10 cellular contexts compared by ENCODE assay signal in genomic region chr19:43820861-43821215, GRCh38. TPM values are rescaled to one million over a fixed set of nuclear protein-coding genes. Genes with fewer than 3 reads are reported as not detected.
DNase-seq lines count a peak whose midpoint lies in the region; ATAC-seq, FAIRE-seq and TF ChIP-seq lines count a peak whose summit lies in the region.
"Had no signal": no experiment of that assay in that cellular context is flagged by ENCODE, and none has a peak within 500 bp of the region (broad histone marks: within the 10 kb centered on the region; RNA-seq: fewer than 3 reads in every experiment).

No MANE protein-coding gene starts in this region.

- peaks cover 9% of the 10 kb centered on the region for H3K36me3 Mint-ChIP-seq in GM23338 (ENCODE audit: low read depth)
- no peaks in the 10 kb centered on the region for H3K36me3 Mint-ChIP-seq in activated naive CD8-positive, alpha-beta T cell treated with anti-CD3 and anti-CD28 coated beads for 36 hours

- ATAC-seq in GM23338 (no peak), gastroesophageal sphincter (no peak)
- ATAC-seq: GM12878 had no signal

- no peaks in the 10 kb centered on the region for H3K79me2 ChIP-seq in GM23338 (replicated peaks; ENCODE audit: insufficient read depth)

- H3K27me3 Mint-ChIP-seq in GM23338 (ENCODE audit: insufficient read depth, low read depth, poor library complexity), result peaks cover 11% of the 10 kb centered on the region
- H3K27me3 Mint-ChIP-seq in activated naive CD8-positive, alpha-beta T cell treated with anti-CD3 and anti-CD28 coated beads for 36 hours, result peaks cover 44% of the 10 kb centered on the region

- no peak overlapping the region for H3K27ac Mint-ChIP-seq in GM23338
- no peak overlapping the region for H3K27ac Mint-ChIP-seq in activated naive CD8-positive, alpha-beta T cell treated with anti-CD3 and anti-CD28 coated beads for 36 hours

- H3K4me3 ChIP-seq in GM23338 (peak overlapping the region; percentile 45), gastroesophageal sphincter (peak overlapping the region; percentile 8 to 51), stomach (peak overlapping the region; percentile 37 to 45 (median 42))
- H3K4me3 ChIP-seq: cardiac muscle cell, GM12878 had no signal

- TF ChIP-seq EP300 in gastroesophageal sphincter (IDR thresholded peaks at IDR 0.05), result no peak
- TF ChIP-seq EP300 in stomach (IDR thresholded peaks at IDR 0.05), result no peak

- POLR2A ChIA-PET in HEK293T (lab: Yijun Ruan, JAX), result no interaction called here

- intact Hi-C loops in stomach (cut with DNase I; ENCODE audit: low total_unique reads), result no loop called here

- H3K36me3 ChIP-seq in GM23338 (ENCODE audit: insufficient read depth), result no peaks in the 10 kb centered on the region
- no peaks in the 10 kb centered on the region for H3K36me3 ChIP-seq in gastroesophageal sphincter
- H3K36me3 ChIP-seq in stomach, result no peaks in the 10 kb centered on the region
- H3K36me3 ChIP-seq: cardiac muscle cell had no signal

- H4K20me1 ChIP-seq in GM23338 (replicated peaks; ENCODE audit: insufficient read depth), result no peaks in the 10 kb centered on the region

- H3K4me1 ChIP-seq in GM23338 (ENCODE audit: insufficient read depth) (no peaks in the 10 kb centered on the region), gastroesophageal sphincter (peaks cover 0 to 10% (median 5%) of the 10 kb centered on the region in 3 donors), stomach (peaks cover 0 to 10% (median 3%) of the 10 kb centered on the region in 4 donors)

- TF ChIP-seq CTCF in GM23338 (conservative IDR thresholded peaks at IDR 0.05; ENCODE audit: low read depth in 2 of 2) (no peak), gastroesophageal sphincter (IDR thresholded peaks at IDR 0.05) (no peak), stomach (IDR thresholded peaks at IDR 0.05) (no peak)

- CTCF ChIA-PET in HEK293T (lab: Yijun Ruan, JAX), result no interaction called here

- peak overlapping the region; percentile 72; the same call in 1 of the 2 replicates for H3K4me2 ChIP-seq in GM23338

- no peaks in the 10 kb centered on the region for H3K9me3 ChIP-seq in gastroesophageal sphincter
- H3K9me3 ChIP-seq in stomach, result no peaks in the 10 kb centered on the region

- peak overlapping the region; percentile 98; the same call in 1 of the 2 replicates for H2AFZ ChIP-seq in GM23338

- no peak for DNase-seq in GM23338 (ENCODE audit: low spot score)
- no peak for DNase-seq in activated naive CD8-positive, alpha-beta T cell treated with anti-CD3 and anti-CD28 coated beads for 36 hours
- no peak for DNase-seq in stomach
- DNase-seq in H54 (ENCODE audit: insufficient read length, low spot score), result no peak
- no peak for DNase-seq in HEK293T (ENCODE audit: extremely low spot score)
- no peak for DNase-seq in DMS 273 (lab: John Stamatoyannopoulos, UW; ENCODE audit: unreplicated experiment)
- DNase-seq: H7 had no signal

- peak overlapping the region; percentile 63; the same call in 2 of the 3 replicates for H3K4me3 Mint-ChIP-seq in GM23338
- peak overlapping the region; percentile 76 for H3K4me3 Mint-ChIP-seq in activated naive CD8-positive, alpha-beta T cell treated with anti-CD3 and anti-CD28 coated beads for 36 hours

- H3F3A ChIP-seq in GM23338 (replicated peaks; ENCODE audit: low read depth), result no peaks in the 10 kb centered on the region

- no peak for FAIRE-seq in H54 (lab: Jason Lieb, UNC)
- FAIRE-seq: GM12878 had no signal

- H3K9me2 ChIP-seq in GM23338 (ENCODE audit: insufficient read depth), result peaks cover 10% of the 10 kb centered on the region

- TF ChIP-seq POLR2A in gastroesophageal sphincter (IDR thresholded peaks at IDR 0.05) (no peak), stomach (IDR thresholded peaks at IDR 0.05) (no peak), H54 (IDR thresholded peaks at IDR 0.05; ENCODE audit: low read depth, low read length) (no peak)

- WGBS in gastroesophageal sphincter (ENCODE audit: low coverage in 1 of 2), 2 donors, result 24 to 35% methylated on average over 6 of the region's 6 CpGs
- 29 to 42% (median 32%) methylated on average over 6 of the region's 6 CpGs for WGBS in stomach, 5 donors

- H3K4me1 Mint-ChIP-seq in GM23338, result no peaks in the 10 kb centered on the region
- peaks cover 9% of the 10 kb centered on the region for H3K4me1 Mint-ChIP-seq in activated naive CD8-positive, alpha-beta T cell treated with anti-CD3 and anti-CD28 coated beads for 36 hours

- peaks cover 49% of the 10 kb centered on the region for H3K9me3 Mint-ChIP-seq in GM23338
- peaks cover 8% of the 10 kb centered on the region for H3K9me3 Mint-ChIP-seq in activated naive CD8-positive, alpha-beta T cell treated with anti-CD3 and anti-CD28 coated beads for 36 hours

- no peak overlapping the region for H3K27ac ChIP-seq in GM23338 (ENCODE audit: low read depth)
- no peak overlapping the region for H3K27ac ChIP-seq in gastroesophageal sphincter
- H3K27ac ChIP-seq in stomach, result no peak overlapping the region
- H3K27ac ChIP-seq: cardiac muscle cell had no signal

- H3K27me3 ChIP-seq in GM23338 (ENCODE audit: insufficient read depth) (peaks cover 21% of the 10 kb centered on the region), gastroesophageal sphincter (peaks cover 7% of the 10 kb centered on the region), stomach (peaks cover 0 to 35% (median 13%) of the 10 kb centered on the region in 3 donors)

TF ChIP-seq in GM23338, 12 proteins besides CTCF, POLR2A, EP300 and RAD21 (continues in another document):
- TF ChIP-seq EZH2 (IDR thresholded peaks at IDR 0.05; ENCODE audit: low read depth, unreplicated experiment), result no peak
- TF ChIP-seq NANOG (IDR thresholded peaks at IDR 0.05; ENCODE audit: borderline replicate concordance), result no peak

TF ChIP-seq in HEK293T, 16 proteins besides CTCF, POLR2A, EP300 and RAD21:
- TF ChIP-seq ARNT (IDR thresholded peaks at IDR 0.05) (no peak), FOXM1 (IDR thresholded peaks at IDR 0.05; ENCODE audit: borderline replicate concordance) (no peak), ZNF384 (IDR thresholded peaks at IDR 0.05) (no peak), L3MBTL2 (conservative IDR thresholded peaks at IDR 0.05) (no peak), FOXK2 (IDR thresholded peaks at IDR 0.05) (no peak), FOXA1 (IDR thresholded peaks at IDR 0.05) (no peak), ELF4 (IDR thresholded peaks at IDR 0.05) (no peak), BHLHE40 (IDR thresholded peaks at IDR 0.05; ENCODE audit: borderline replicate concordance) (no peak), SUZ12 (IDR thresholded peaks at IDR 0.05) (no peak), TARDBP (IDR thresholded peaks at IDR 0.05) (no peak), CTBP1 (IDR thresholded peaks at IDR 0.05; ENCODE audit: borderline replicate concordance) (no peak), HDGF (IDR thresholded peaks at IDR 0.05; ENCODE audit: borderline replicate concordance) (no peak), SP1 (IDR thresholded peaks at IDR 0.05) (no peak), NFRKB (IDR thresholded peaks at IDR 0.05) (no peak), LEF1 (IDR thresholded peaks at IDR 0.05; ENCODE audit: borderline replicate concordance) (no peak)
- TF ChIP-seq, protein P1, sequence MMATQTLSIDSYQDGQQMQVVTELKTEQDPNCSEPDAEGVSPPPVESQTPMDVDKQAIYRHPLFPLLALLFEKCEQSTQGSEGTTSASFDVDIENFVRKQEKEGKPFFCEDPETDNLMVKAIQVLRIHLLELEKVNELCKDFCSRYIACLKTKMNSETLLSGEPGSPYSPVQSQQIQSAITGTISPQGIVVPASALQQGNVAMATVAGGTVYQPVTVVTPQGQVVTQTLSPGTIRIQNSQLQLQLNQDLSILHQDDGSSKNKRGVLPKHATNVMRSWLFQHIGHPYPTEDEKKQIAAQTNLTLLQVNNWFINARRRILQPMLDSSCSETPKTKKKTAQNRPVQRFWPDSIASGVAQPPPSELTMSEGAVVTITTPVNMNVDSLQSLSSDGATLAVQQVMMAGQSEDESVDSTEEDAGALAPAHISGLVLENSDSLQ (IDR thresholded peaks at IDR 0.05), result no peak

RNA-seq across cellular contexts. Expression of gene ZNF283, which starts 6.3 kb away (rescaled TPM):
- 8.7 and 12.0 TPM in 2 replicates for total RNA-seq in GM23338 (2014; rRNA removed; shearing (Covaris generic))
- polyA plus RNA-seq in GM23338 (2016; fragmentation: Nextera tagmentation; extraction: Ambion mirVana) (3.0 and 3.1 TPM in 2 replicates), stomach (1 to 10 TPM in 2 of 3 donors, under 1 TPM in 1; 0.61 to 2.2 (median 1.3) TPM)
- total RNA-seq in activated naive CD8-positive, alpha-beta T cell treated with anti-CD3 and anti-CD28 coated beads for 36 hours, result 1 to 10 TPM; 5.6 to 7.2 TPM
- total RNA-seq in gastroesophageal sphincter (10 to 100 TPM in 3 of 4 donors, 1 to 10 TPM in 1; 9.6 to 11.4 (median 10.5) TPM), stomach (10 to 100 TPM in 2 of 5 donors, 1 to 10 TPM in 2, not detected in 1; 4.2 to 46.6 (median 7.8) TPM)

RNA-seq across cellular contexts. Expression of gene LYPD5, which starts 18.6 kb away (rescaled TPM):
- total RNA-seq in GM23338 (2014; rRNA removed; shearing (Covaris generic)), result 0.54 and 1.1 TPM in 2 replicates
- polyA plus RNA-seq in GM23338 (2016; fragmentation: Nextera tagmentation; extraction: Ambion mirVana) (0.61 and 1.5 TPM in 2 replicates), stomach (1 to 10 TPM in 2 of 3 donors, under 1 TPM in 1; 0.61 to 3.9 (median 2.6) TPM)
- 1 to 10 TPM; 1.6 TPM for total RNA-seq in activated naive CD8-positive, alpha-beta T cell treated with anti-CD3 and anti-CD28 coated beads for 36 hours
- total RNA-seq in gastroesophageal sphincter (1 to 10 TPM; 3.1 to 9.8 (median 5.2) TPM), stomach (under 1 TPM in 1 of 5 donors, not detected in 4; 0.43 TPM)
- total RNA-seq: cardiac muscle cell had no signal

RNA-seq across cellular contexts. Expression of gene KCNN4, which starts 40.1 kb away (rescaled TPM):
- total RNA-seq in GM23338 (2014; rRNA removed; shearing (Covaris generic)), result 3.2 and 3.4 TPM in 2 replicates
- 0.75 and 0.86 TPM in 2 replicates for polyA plus RNA-seq in GM23338 (2016; fragmentation: Nextera tagmentation; extraction: Ambion mirVana)
- total RNA-seq in activated naive CD8-positive, alpha-beta T cell treated with anti-CD3 and anti-CD28 coated beads for 36 hours, result 10 to 100 TPM; 38.9 to 41.5 TPM
- 1 to 10 TPM; 1.8 to 7.1 (median 3.4) TPM for total RNA-seq in gastroesophageal sphincter
- total RNA-seq in stomach, result 100 to 1,000 TPM in 1 of 5 donors, 10 to 100 TPM in 3, 1 to 10 TPM in 1; 3.1 to 222 (median 32.7) TPM
- polyA plus RNA-seq in stomach, result 10 to 100 TPM in 1 of 3 donors, 1 to 10 TPM in 2; 7.6 to 22.4 (median 8.6) TPM
- polyA plus RNA-seq: cardiac muscle cell had no signal
